In the genomic region with DNA sequence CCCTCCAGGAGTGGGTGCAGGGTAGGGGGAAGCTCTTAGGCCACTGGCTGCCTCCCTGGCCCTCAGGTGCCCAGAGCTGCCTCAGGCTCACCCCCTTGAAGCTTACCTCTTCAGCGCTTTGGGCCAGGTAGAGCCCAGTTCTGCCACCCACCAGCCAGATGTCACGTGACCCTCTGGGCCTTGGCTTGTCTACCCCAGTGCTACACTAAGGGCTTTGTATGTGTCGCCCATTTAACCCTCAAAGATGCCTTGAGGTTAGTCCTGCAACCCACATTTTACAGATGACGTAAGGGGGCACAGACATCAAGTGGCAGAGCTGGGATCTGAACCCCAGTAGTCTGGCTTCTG, we compare ENCODE assay signal across 1 cellular context.
TF ChIP-seq lines count a peak whose summit lies in the region.

No MANE protein-coding gene starts in this region.

TF ChIP-seq in WTC11, 78 proteins besides CTCF, POLR2A, EP300 and RAD21:
- TF ChIP-seq, protein P1, sequence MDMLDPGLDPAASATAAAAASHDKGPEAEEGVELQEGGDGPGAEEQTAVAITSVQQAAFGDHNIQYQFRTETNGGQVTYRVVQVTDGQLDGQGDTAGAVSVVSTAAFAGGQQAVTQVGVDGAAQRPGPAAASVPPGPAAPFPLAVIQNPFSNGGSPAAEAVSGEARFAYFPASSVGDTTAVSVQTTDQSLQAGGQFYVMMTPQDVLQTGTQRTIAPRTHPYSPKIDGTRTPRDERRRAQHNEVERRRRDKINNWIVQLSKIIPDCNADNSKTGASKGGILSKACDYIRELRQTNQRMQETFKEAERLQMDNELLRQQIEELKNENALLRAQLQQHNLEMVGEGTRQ (CRISPR knock-in tag; IDR thresholded peaks at IDR 0.05), result peak; percentile 67
- TF ChIP-seq, protein P2, sequence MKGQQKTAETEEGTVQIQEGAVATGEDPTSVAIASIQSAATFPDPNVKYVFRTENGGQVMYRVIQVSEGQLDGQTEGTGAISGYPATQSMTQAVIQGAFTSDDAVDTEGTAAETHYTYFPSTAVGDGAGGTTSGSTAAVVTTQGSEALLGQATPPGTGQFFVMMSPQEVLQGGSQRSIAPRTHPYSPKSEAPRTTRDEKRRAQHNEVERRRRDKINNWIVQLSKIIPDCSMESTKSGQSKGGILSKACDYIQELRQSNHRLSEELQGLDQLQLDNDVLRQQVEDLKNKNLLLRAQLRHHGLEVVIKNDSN (CRISPR knock-in tag; IDR thresholded peaks at IDR 0.05), result peak; percentile 59; the same call in 1 of the 2 replicates
- TF ChIP-seq, protein P3, sequence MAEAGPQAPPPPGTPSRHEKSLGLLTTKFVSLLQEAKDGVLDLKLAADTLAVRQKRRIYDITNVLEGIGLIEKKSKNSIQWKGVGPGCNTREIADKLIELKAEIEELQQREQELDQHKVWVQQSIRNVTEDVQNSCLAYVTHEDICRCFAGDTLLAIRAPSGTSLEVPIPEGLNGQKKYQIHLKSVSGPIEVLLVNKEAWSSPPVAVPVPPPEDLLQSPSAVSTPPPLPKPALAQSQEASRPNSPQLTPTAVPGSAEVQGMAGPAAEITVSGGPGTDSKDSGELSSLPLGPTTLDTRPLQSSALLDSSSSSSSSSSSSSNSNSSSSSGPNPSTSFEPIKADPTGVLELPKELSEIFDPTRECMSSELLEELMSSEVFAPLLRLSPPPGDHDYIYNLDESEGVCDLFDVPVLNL (CRISPR knock-in tag; IDR thresholded peaks at IDR 0.05; ENCODE audit: borderline replicate concordance, low read depth), result no peak
